Comparison of ENCODE assay signal across 9 cellular contexts in the genomic region with DNA sequence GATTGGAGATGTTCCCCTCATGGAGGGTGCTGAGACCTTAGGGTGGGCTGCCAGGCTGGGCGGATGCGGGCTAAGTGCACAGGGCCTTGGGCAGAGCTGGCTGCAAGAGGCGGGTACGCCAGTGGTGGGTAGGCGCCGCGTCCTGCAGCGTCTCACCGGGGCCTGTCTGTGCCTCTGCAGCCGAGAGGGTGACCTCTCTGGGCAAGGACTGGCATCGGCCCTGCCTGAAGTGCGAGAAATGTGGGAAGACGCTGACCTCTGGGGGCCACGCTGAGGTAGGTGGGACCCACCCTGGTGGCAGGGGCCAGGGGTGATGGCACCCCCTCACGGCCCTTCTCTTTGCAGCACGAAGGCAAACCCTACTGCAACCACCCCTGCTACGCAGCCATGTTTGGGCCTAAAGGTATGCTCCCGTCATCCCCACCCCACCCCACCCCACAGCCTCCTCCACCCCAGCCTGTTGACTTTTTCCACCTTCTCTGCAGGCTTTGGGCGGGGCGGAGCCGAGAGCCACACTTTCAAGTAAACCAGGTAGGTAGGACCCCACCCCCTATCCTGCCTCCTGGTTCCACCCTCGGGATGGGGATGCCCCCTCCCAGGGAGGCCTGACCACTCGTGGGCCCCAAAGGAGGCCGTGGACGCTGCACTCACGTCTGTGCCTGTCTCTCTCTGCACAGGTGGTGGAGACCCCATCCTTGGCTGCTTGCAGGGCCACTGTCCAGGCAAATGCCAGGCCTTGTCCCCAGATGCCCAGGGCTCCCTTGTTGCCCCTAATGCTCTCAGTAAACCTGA. TPM values are rescaled to one million over a fixed set of nuclear protein-coding genes. Genes with fewer than 3 reads are reported as not detected.
DNase-seq lines count a peak whose midpoint lies in the region; ATAC-seq and TF ChIP-seq lines count a peak whose summit lies in the region.
"Had no signal": no experiment of that assay in that cellular context is flagged by ENCODE, and none has a peak within 500 bp of the region (broad histone marks: within the 10 kb centered on the region; RNA-seq: fewer than 3 reads in every experiment).

No MANE protein-coding gene starts in this region.

- H3K79me2 ChIP-seq in PC-9 (ENCODE audit: low read depth) = 0 out of 2 replicates have a peak, but pooled peaks cover 5% of the 10 kb centered on the region

- no peak for ATAC-seq in CD4-positive, alpha-beta T cell (ENCODE audit: poor library complexity)
- ATAC-seq in GM18909 (IDR thresholded peaks at IDR 0.05; ENCODE audit: poor library complexity, unreplicated experiment) = no peak
- ATAC-seq: esophagus mucosa had no signal

- CTCF ChIA-PET in CD4-positive, alpha-beta T cell (lab: Charles Lee) = interaction anchor here (2.9 to 6.3 kb wide), 4 partner anchors 7 to 118 kb away, joined by 28 to 155 read pairs (median 34); a partner anchor contains a TSS
- CTCF ChIA-PET in PC-9 (lab: Charles Lee) = no interaction called here

- intact Hi-C loops in CD4-positive, alpha-beta T cell (cut with DNase I, micrococcal nuclease) = no loop called here
- intact Hi-C loops in PC-9 (cut with micrococcal nuclease; ENCODE audit: unreplicated experiment) = loop anchor here (2.0 kb wide), 1 partner anchor 39 kb away; no protein-coding TSS in a partner anchor

- no peak overlapping the region for H2AFZ ChIP-seq in PC-9

- TF ChIP-seq CTCF in CD4-positive, alpha-beta T cell (IDR thresholded peaks at IDR 0.05) = no peak
- TF ChIP-seq CTCF in PC-9 (conservative IDR thresholded peaks at IDR 0.05) (no peak), neutrophil (IDR thresholded peaks at IDR 0.05) (no peak)

- H3K4me1 ChIP-seq in PC-9 (replicated peaks; ENCODE audit: insufficient read depth) = peaks cover 32% of the 10 kb centered on the region
- H3K4me1 ChIP-seq in duodenal mucosa (ENCODE audit: control insufficient read depth in 1 of 2, insufficient read depth in 2 of 2, low read length in 2 of 2) = peaks cover 37 to 64% of the 10 kb centered on the region in 2 donors
- peaks cover 32 to 47% of the 10 kb centered on the region in 2 experiments for H3K4me1 ChIP-seq in neutrophil (ENCODE audit: control insufficient read depth in 1 of 2, insufficient read depth in 1 of 2, low read depth in 1 of 2, low read length in 1 of 2)

- peak overlapping the region; percentile 100 for H3K27ac ChIP-seq in CD4-positive, alpha-beta T cell (ENCODE audit: low read depth, low read length)
- H3K27ac ChIP-seq in PC-9 (no peak overlapping the region), duodenal mucosa (ENCODE audit: low read depth, low read length) (peak overlapping the region; percentile 50), neutrophil (peak overlapping the region; percentile 5)

- peak overlapping the region; percentile 71 to 81 for H3K9ac ChIP-seq in duodenal mucosa (ENCODE audit: low read depth in 1 of 2, low read length in 2 of 2)

- peaks cover 16% of the 10 kb centered on the region for H3K36me3 Mint-ChIP-seq in CD4-positive, alpha-beta T cell (ENCODE audit: low read depth)

- H3K4me3 Mint-ChIP-seq in CD4-positive, alpha-beta T cell = peak overlapping the region; percentile 90

- no TSS peak for BruUV-seq in PC-9 (replicated peaks; lab: Mats Ljungman, UMichigan)

- no peaks in the 10 kb centered on the region for H3K27me3 ChIP-seq in CD4-positive, alpha-beta T cell (ENCODE audit: control insufficient read depth, insufficient read depth, low read length)
- no peaks in the 10 kb centered on the region for H3K27me3 ChIP-seq in PC-9 (ENCODE audit: insufficient read depth, low read depth)
- peaks cover 0 to 6% of the 10 kb centered on the region in 2 donors for H3K27me3 ChIP-seq in duodenal mucosa (ENCODE audit: control insufficient read depth in 1 of 2, insufficient read depth in 2 of 2, low read length in 2 of 2)
- peaks cover 58% of the 10 kb centered on the region for H3K27me3 ChIP-seq in neutrophil

- H3K4me3 ChIP-seq in PC-9 = peak overlapping the region; percentile 50; the same call in 1 of the 2 replicates
- peak overlapping the region; percentile 65 to 78 for H3K4me3 ChIP-seq in duodenal mucosa (ENCODE audit: low read depth in 1 of 2, low read length in 2 of 2)
- peak overlapping the region; percentile 58 to 63 for H3K4me3 ChIP-seq in neutrophil (ENCODE audit: low read depth in 1 of 2, low read length in 1 of 2)

- H3K27me3 Mint-ChIP-seq in CD4-positive, alpha-beta T cell = no peaks in the 10 kb centered on the region

- no peaks in the 10 kb centered on the region for H3K36me3 ChIP-seq in PC-9 (ENCODE audit: low read depth)
- H3K36me3 ChIP-seq in duodenal mucosa (ENCODE audit: control insufficient read depth in 1 of 2, insufficient read depth in 2 of 2, low read length in 2 of 2) = peaks cover 0 to 3% of the 10 kb centered on the region in 2 donors
- H3K36me3 ChIP-seq in neutrophil = no peaks in the 10 kb centered on the region

- POLR2A ChIA-PET in CD4-positive, alpha-beta T cell (lab: Charles Lee) = interaction anchor here (1.7 to 3.9 kb wide), 3 partner anchors 9 to 503 kb away, joined by 5 to 154 read pairs (median 8); a partner anchor contains a TSS
- POLR2A ChIA-PET in PC-9 (lab: Charles Lee; ENCODE audit: unreplicated experiment) = no interaction called here

- H3K9me3 Mint-ChIP-seq in CD4-positive, alpha-beta T cell = no peaks in the 10 kb centered on the region

- peaks cover 6% of the 10 kb centered on the region for H4K20me1 ChIP-seq in PC-9 (ENCODE audit: insufficient read depth)

- peak overlapping the region; percentile 87 for H3K4me2 ChIP-seq in PC-9

- H3F3A ChIP-seq in PC-9 (ENCODE audit: insufficient read depth, low read depth) = peaks cover 13% of the 10 kb centered on the region; the same call in 1 of the 2 replicates

- H3K4me1 Mint-ChIP-seq in CD4-positive, alpha-beta T cell (ENCODE audit: low read depth) = peaks cover 38% of the 10 kb centered on the region

- no peaks in the 10 kb centered on the region for H3K9me2 ChIP-seq in PC-9 (ENCODE audit: insufficient read depth)

- peak overlapping the region; percentile 97 for H3K27ac Mint-ChIP-seq in CD4-positive, alpha-beta T cell

- peak in 5 of 10 experiments; percentile 39 to 53 (median 49) for DNase-seq in CD4-positive, alpha-beta T cell
- peak in 1 of 2 experiments; percentile 45 for DNase-seq in PC-9
- no peak for DNase-seq in SK-N-DZ (ENCODE audit: low spot score)
- DNase-seq in effector CD8-positive, alpha-beta T cell (lab: John Stamatoyannopoulos, UW) = no peak
- DNase-seq in mucosa of gallbladder (ENCODE audit: low spot score) = no peak

- H3K9me3 ChIP-seq in CD4-positive, alpha-beta T cell (ENCODE audit: control insufficient read depth, low read length) = no peaks in the 10 kb centered on the region
- H3K9me3 ChIP-seq in PC-9 (ENCODE audit: insufficient read depth, low read depth) = no peaks in the 10 kb centered on the region
- H3K9me3 ChIP-seq in duodenal mucosa (ENCODE audit: control insufficient read depth in 1 of 2, low read length in 2 of 2) = no peaks in the 10 kb centered on the region
- no peaks in the 10 kb centered on the region for H3K9me3 ChIP-seq in neutrophil

RNA-seq across cellular contexts. Expression of a gene that starts 1.5 kb away (rescaled TPM):
- 100 to 1,000 TPM; 250 to 258 TPM for total RNA-seq in CD4-positive, alpha-beta T cell
- total RNA-seq in PC-9 (2021) (296 and 374 TPM in 2 replicates), mucosa of gallbladder (35.7 TPM)
- 3.4 and 16.0 TPM in 2 replicates for polyA plus RNA-seq in SK-N-DZ (2014; cell fraction: cytosol; rRNA removed)
- 12.6 and 15.0 TPM in 2 replicates for polyA plus RNA-seq in SK-N-DZ (2014; cell fraction: nucleus; rRNA removed)

RNA-seq across cellular contexts. Expression of a gene that starts 2.9 kb away (rescaled TPM):
- total RNA-seq in CD4-positive, alpha-beta T cell = 100 to 1,000 TPM; 102 to 108 TPM
- total RNA-seq in PC-9 (2021) = 21.2 and 31.9 TPM in 2 replicates
- 20.8 and 25.6 TPM in 2 replicates for polyA plus RNA-seq in SK-N-DZ (2014; cell fraction: cytosol; rRNA removed)
- polyA plus RNA-seq in SK-N-DZ (2014; cell fraction: nucleus; rRNA removed) = 52.0 and 85.2 TPM in 2 replicates
- total RNA-seq in mucosa of gallbladder = 10.8 TPM

RNA-seq across cellular contexts. Expression of a gene that starts 13.6 kb away (rescaled TPM):
- total RNA-seq in CD4-positive, alpha-beta T cell = 10 to 100 TPM; 62.5 to 68.3 TPM
- total RNA-seq in PC-9 (2021) (42.5 and 50.2 TPM in 2 replicates), mucosa of gallbladder (130 TPM)
- 71.3 and 72.7 TPM in 2 replicates for polyA plus RNA-seq in SK-N-DZ (2014; cell fraction: cytosol; rRNA removed)
- 64.4 and 76.4 TPM in 2 replicates for polyA plus RNA-seq in SK-N-DZ (2014; cell fraction: nucleus; rRNA removed)

RNA-seq across cellular contexts. Expression of a gene that starts 38.2 kb away (rescaled TPM):
- 1 to 10 TPM; 1.6 to 1.7 TPM for total RNA-seq in CD4-positive, alpha-beta T cell
- total RNA-seq in PC-9 (2021) = 1.0 and 1.1 TPM in 2 replicates
- 1.8 and 3.6 TPM in 2 replicates for polyA plus RNA-seq in SK-N-DZ (2014; cell fraction: cytosol; rRNA removed)
- 2.1 and 3.1 TPM in 2 replicates for polyA plus RNA-seq in SK-N-DZ (2014; cell fraction: nucleus; rRNA removed)
- total RNA-seq in mucosa of gallbladder = 3.7 TPM
